Comparison of ENCODE assay signal across 32 cellular contexts in genomic region chr1:21761052-21761451, GRCh38. TPM values are rescaled to one million over a fixed set of nuclear protein-coding genes. Genes with fewer than 3 reads are reported as not detected.
DNase-seq lines count a peak whose midpoint lies in the region; ATAC-seq lines count a peak whose summit lies in the region.
"Had no signal": no experiment of that assay in that cellular context is flagged by ENCODE, and none has a peak within 500 bp of the region (broad histone marks: within the 10 kb centered on the region; RNA-seq: fewer than 3 reads in every experiment).

No MANE protein-coding gene starts in this region.

- peaks cover 82% of the 10 kb centered on the region for H4K20me1 ChIP-seq in BLaER1

- H3K9me3 Mint-ChIP-seq in IgD-negative memory B cell: no peaks in the 10 kb centered on the region
- no peaks in the 10 kb centered on the region for H3K9me3 Mint-ChIP-seq in dendritic cell treated with granulocyte-macrophage colony-stimulating factor and Interleukin-4, amounts not matched to agents 40 ng/mL and 50 ng/mL, for 4 days
- H3K9me3 Mint-ChIP-seq: activated CD4-positive, alpha-beta memory T cell treated with anti-CD3 and anti-CD28 coated beads, Interleukin-2, amount 10 ng/mL, durations not matched to agents 7 days and 5 days; brain; CD4-positive, CD25-positive, alpha-beta regulatory T cell; effector memory CD8-positive, alpha-beta T cell; neural progenitor cell; T-helper 1 cell treated with Interleukin-12 subunit alpha and Interleukin-12 subunit beta and Interleukin-4 antibody, amounts not matched to agents 30 μg/mL and 1 μg/mL, for 36 hours; WTC11 had no signal

- peak overlapping the region in 1 of 4 donors; percentile 63 for H3K4me3 Mint-ChIP-seq in IgD-negative memory B cell
- H3K4me3 Mint-ChIP-seq in dendritic cell treated with granulocyte-macrophage colony-stimulating factor and Interleukin-4, amounts not matched to agents 40 ng/mL and 50 ng/mL, for 4 days: peak overlapping the region; percentile 48
- H3K4me3 Mint-ChIP-seq: activated CD4-positive, alpha-beta memory T cell treated with anti-CD3 and anti-CD28 coated beads, Interleukin-2, amount 10 ng/mL, durations not matched to agents 7 days and 5 days; brain; effector memory CD8-positive, alpha-beta T cell; neural progenitor cell; T-helper 1 cell treated with Interleukin-12 subunit alpha and Interleukin-12 subunit beta and Interleukin-4 antibody, amounts not matched to agents 30 μg/mL and 1 μg/mL, for 36 hours; WTC11 had no signal

- no peaks in the 10 kb centered on the region for H3K9me3 ChIP-seq in BLaER1
- H3K9me3 ChIP-seq: MG63, Peyer's patch, SJCRH30, testis, vagina had no signal

- H3K27me3 ChIP-seq in BLaER1: no peaks in the 10 kb centered on the region
- H3K27me3 ChIP-seq: hepatocyte, MG63, neural progenitor cell, Peyer's patch, SJCRH30, testis, vagina had no signal

- peak overlapping the region; percentile 85; the same call in 1 of the 2 replicates for H3K4me2 ChIP-seq in BLaER1
- H3K4me2 ChIP-seq: hepatocyte, neural progenitor cell had no signal

- no peak overlapping the region for H3K9ac ChIP-seq in BLaER1
- H3K9ac ChIP-seq: neural progenitor cell had no signal

- DNase-seq in OCI-M1 (lab: John Stamatoyannopoulos, UW) (peak; percentile 80), NCI-H128 (lab: John Stamatoyannopoulos, UW; ENCODE audit: unreplicated experiment) (no peak), islet precursor cell (no peak)
- DNase-seq: activated CD4-positive, alpha-beta memory T cell treated with anti-CD3 and anti-CD28 coated beads, Interleukin-2, amount 10 ng/mL, durations not matched to agents 7 days and 5 days; activated gamma-delta T cell; CD4-positive, CD25-positive, alpha-beta regulatory T cell; DMS153; effector memory CD8-positive, alpha-beta T cell; foreskin melanocyte; left ventricle myocardium superior; MG63; NCI-H1930; NCI-H2227 treated with DMSO at 0.1 percent for 48 hours; NCI-H748 treated with DMSO at 0.1 percent for 48 hours; Peyer's patch; SJCRH30; stimulated activated naive CD4-positive, alpha-beta T cell; testis had no signal

- H3K36me3 Mint-ChIP-seq in IgD-negative memory B cell: no peaks in the 10 kb centered on the region
- H3K36me3 Mint-ChIP-seq in dendritic cell treated with granulocyte-macrophage colony-stimulating factor and Interleukin-4, amounts not matched to agents 40 ng/mL and 50 ng/mL, for 4 days (ENCODE audit: low read depth): peaks cover 14% of the 10 kb centered on the region

- intact Hi-C loops in dendritic cell treated with granulocyte-macrophage colony-stimulating factor and Interleukin-4, amounts not matched to agents 40 ng/mL and 50 ng/mL, for 4 days (cut with micrococcal nuclease): no loop called here

- H3K4me1 Mint-ChIP-seq in IgD-negative memory B cell: peaks cover 42 to 54% (median 45%) of the 10 kb centered on the region in 3 donors
- H3K4me1 Mint-ChIP-seq in dendritic cell treated with granulocyte-macrophage colony-stimulating factor and Interleukin-4, amounts not matched to agents 40 ng/mL and 50 ng/mL, for 4 days (ENCODE audit: low read depth): peaks cover 51% of the 10 kb centered on the region

- peaks cover 67% of the 10 kb centered on the region for H3K4me1 ChIP-seq in BLaER1

- peak overlapping the region in 2 of 3 donors; percentile 69 to 78 for H3K27ac Mint-ChIP-seq in IgD-negative memory B cell
- H3K27ac Mint-ChIP-seq in dendritic cell treated with granulocyte-macrophage colony-stimulating factor and Interleukin-4, amounts not matched to agents 40 ng/mL and 50 ng/mL, for 4 days: peak overlapping the region; percentile 65
- H3K27ac Mint-ChIP-seq: activated CD4-positive, alpha-beta memory T cell treated with anti-CD3 and anti-CD28 coated beads, Interleukin-2, amount 10 ng/mL, durations not matched to agents 7 days and 5 days; brain; effector memory CD8-positive, alpha-beta T cell; neural progenitor cell; progenitor cell of endocrine pancreas; T-helper 1 cell treated with Interleukin-12 subunit alpha and Interleukin-12 subunit beta and Interleukin-4 antibody, amounts not matched to agents 30 μg/mL and 1 μg/mL, for 36 hours; WTC11 had no signal

- no peaks in the 10 kb centered on the region for H3K27me3 Mint-ChIP-seq in IgD-negative memory B cell
- no peaks in the 10 kb centered on the region for H3K27me3 Mint-ChIP-seq in dendritic cell treated with granulocyte-macrophage colony-stimulating factor and Interleukin-4, amounts not matched to agents 40 ng/mL and 50 ng/mL, for 4 days
- H3K27me3 Mint-ChIP-seq: activated CD4-positive, alpha-beta memory T cell treated with anti-CD3 and anti-CD28 coated beads, Interleukin-2, amount 10 ng/mL, durations not matched to agents 7 days and 5 days; brain; CD4-positive, CD25-positive, alpha-beta regulatory T cell; effector memory CD8-positive, alpha-beta T cell; progenitor cell of endocrine pancreas had no signal

- H3K27ac ChIP-seq in BLaER1: peak overlapping the region; percentile 70
- H3K27ac ChIP-seq: hepatocyte, neural progenitor cell, Peyer's patch, SJCRH30, skin epidermis, testis, vagina had no signal

- ATAC-seq in GM18858 (IDR thresholded peaks at IDR 0.05; ENCODE audit: unreplicated experiment) (no peak), HG03139 (IDR thresholded peaks at IDR 0.05; ENCODE audit: unreplicated experiment) (no peak)
- ATAC-seq: effector memory CD8-positive, alpha-beta T cell; esophagus mucosa; left ventricle myocardium superior; WTC11 had no signal

- no peak overlapping the region for H3K4me3 ChIP-seq in BLaER1
- H3K4me3 ChIP-seq: hepatocyte, MG63, neural progenitor cell, Peyer's patch, SJCRH30, skin epidermis, testis, vagina had no signal

- peaks cover 13% of the 10 kb centered on the region for H3K36me3 ChIP-seq in BLaER1
- H3K36me3 ChIP-seq: neural progenitor cell, SJCRH30, vagina had no signal

RNA-seq across cellular contexts. Expression of gene USP48, which starts 21.9 kb away (rescaled TPM):
- 58.4 TPM for polyA plus RNA-seq in IgD-negative memory B cell

RNA-seq across cellular contexts. Expression of gene LDLRAD2, which starts 51.0 kb away (rescaled TPM):
- 0.69 TPM for polyA plus RNA-seq in IgD-negative memory B cell
- polyA plus RNA-seq: CD4-positive, CD25-positive, alpha-beta regulatory T cell had no signal
